Comparison of ENCODE assay signal across 8 cellular contexts in genomic region chr7:128829391-128830166, GRCh38. TPM values are rescaled to one million over a fixed set of nuclear protein-coding genes. Genes with fewer than 3 reads are reported as not detected.
A peak's percentile ranks its signal among the peaks of the same experiment; 100 is the strongest.
DNase-seq lines count a peak whose midpoint lies in the region; ATAC-seq and TF ChIP-seq lines count a peak whose summit lies in the region.

No MANE protein-coding gene starts in this region.

- H3K4me3 ChIP-seq in WI38 (ENCODE audit: low read depth, low read length) (0 out of 2 replicates have a peak overlapping the region, but pooled peaks have one; percentile 27), iPS-15b (ENCODE audit: low read depth, low read length) (peak overlapping the region; percentile 35), subcutaneous abdominal adipose tissue (ENCODE audit: low read depth in 1 of 5, low read length in 5 of 5) (peak overlapping the region in 4 of 5 donors; percentile 39 to 66 (median 50))

- ATAC-seq in activated T-cell treated with anti-CD3 and anti-CD28 coated beads, Interleukin-2, amount 50 U/mL, for 72 hours (replicated peaks in 1 of 2) = no peak

- H3K9ac ChIP-seq in iPS-15b (ENCODE audit: low read depth, low read length) = no peak overlapping the region
- no peak overlapping the region for H3K9ac ChIP-seq in subcutaneous abdominal adipose tissue (ENCODE audit: low read length in 5 of 5)

- peaks cover 13% of the 10 kb centered on the region for H3K4me1 Mint-ChIP-seq in activated T-cell treated with anti-CD3 and anti-CD28 coated beads, Interleukin-2, amount 50 U/mL, for 72 hours (ENCODE audit: low read depth)

- H3K36me3 ChIP-seq in iPS-15b (ENCODE audit: control insufficient read depth, insufficient read depth, low read length) = no peaks in the 10 kb centered on the region
- no peaks in the 10 kb centered on the region for H3K36me3 ChIP-seq in subcutaneous abdominal adipose tissue (ENCODE audit: control insufficient read depth in 5 of 5, insufficient read depth in 5 of 5, low read length in 5 of 5)

- H3K4me1 ChIP-seq in iPS-15b (ENCODE audit: control insufficient read depth, insufficient read depth, low read length) = peaks cover 5% of the 10 kb centered on the region
- H3K4me1 ChIP-seq in subcutaneous abdominal adipose tissue (ENCODE audit: control insufficient read depth in 5 of 5, insufficient read depth in 5 of 5, low read length in 5 of 5) = peaks cover 7 to 55% (median 45%) of the 10 kb centered on the region in 5 donors

- H3K4me3 Mint-ChIP-seq in activated T-cell treated with anti-CD3 and anti-CD28 coated beads, Interleukin-2, amount 50 U/mL, for 72 hours = peak overlapping the region in 1 of 2 donors; percentile 20

- no peak overlapping the region for H3K27ac ChIP-seq in subcutaneous abdominal adipose tissue (ENCODE audit: low read depth, low read length)

- H3K27ac Mint-ChIP-seq in activated T-cell treated with anti-CD3 and anti-CD28 coated beads, Interleukin-2, amount 50 U/mL, for 72 hours = no peak overlapping the region

- no peaks in the 10 kb centered on the region for H3K36me3 Mint-ChIP-seq in activated T-cell treated with anti-CD3 and anti-CD28 coated beads, Interleukin-2, amount 50 U/mL, for 72 hours (ENCODE audit: insufficient read depth in 2 of 2)

- peaks cover 15% of the 10 kb centered on the region for H3K27me3 ChIP-seq in iPS-15b (ENCODE audit: control insufficient read depth, insufficient read depth, low read length)
- peaks cover 4 to 25% (median 16%) of the 10 kb centered on the region in 5 donors for H3K27me3 ChIP-seq in subcutaneous abdominal adipose tissue (ENCODE audit: control insufficient read depth in 5 of 5, insufficient read depth in 4 of 5, low read length in 5 of 5)

- no peak for TF ChIP-seq POLR2A in erythroblast (IDR thresholded peaks at IDR 0.05; ENCODE audit: low read length)

- no peak for TF ChIP-seq CTCF in WI38 (IDR thresholded peaks at IDR 0.05; ENCODE audit: low read depth, low read length)

- H3K27me3 Mint-ChIP-seq in activated T-cell treated with anti-CD3 and anti-CD28 coated beads, Interleukin-2, amount 50 U/mL, for 72 hours (ENCODE audit: low read depth) = peaks cover 42% of the 10 kb centered on the region

- H3K9me3 Mint-ChIP-seq in activated T-cell treated with anti-CD3 and anti-CD28 coated beads, Interleukin-2, amount 50 U/mL, for 72 hours = no peaks in the 10 kb centered on the region

- H3K9me3 ChIP-seq in iPS-15b (ENCODE audit: control insufficient read depth, insufficient read depth, low read length) (no peaks in the 10 kb centered on the region), subcutaneous abdominal adipose tissue (ENCODE audit: control insufficient read depth in 5 of 5, low read length in 5 of 5) (no peaks in the 10 kb centered on the region)

- DNase-seq in NCI-H146 (lab: John Stamatoyannopoulos, UW) (peak; percentile 13), NCI-H146 treated with DMSO at 0.1 percent for 48 hours (lab: John Stamatoyannopoulos, UW; ENCODE audit: unreplicated experiment) (no peak), erythroblast (lab: John Stamatoyannopoulos, UW) (no peak), iPS-NIHi7 (ENCODE audit: extremely low spot score) (no peak)
- DNase-seq in activated T-cell treated with anti-CD3 and anti-CD28 coated beads, Interleukin-2, amount 50 U/mL, for 72 hours = no peak

RNA-seq across cellular contexts. Expression of gene FLNC, which starts 0.6 kb away (rescaled TPM):
- total RNA-seq in activated T-cell treated with anti-CD3 and anti-CD28 coated beads, Interleukin-2, amount 50 U/mL, for 72 hours = under 1 TPM; 0.02 to 0.07 TPM

RNA-seq across cellular contexts. Expression of gene ATP6V1F, which starts 33.1 kb away (rescaled TPM):
- total RNA-seq in activated T-cell treated with anti-CD3 and anti-CD28 coated beads, Interleukin-2, amount 50 U/mL, for 72 hours = 10 to 100 TPM; 68.3 to 73.3 TPM

RNA-seq across cellular contexts. Expression of gene CCDC136, which starts 37.8 kb away (rescaled TPM):
- total RNA-seq in activated T-cell treated with anti-CD3 and anti-CD28 coated beads, Interleukin-2, amount 50 U/mL, for 72 hours = 1 to 10 TPM; 4.6 to 7.4 TPM

RNA-seq across cellular contexts. Expression of gene OPN1SW, which starts 54.0 kb away (rescaled TPM):
- not detected for total RNA-seq in activated T-cell treated with anti-CD3 and anti-CD28 coated beads, Interleukin-2, amount 50 U/mL, for 72 hours
